9 cellular contexts compared by ENCODE assay signal in genomic region chr5:109656829-109657228, GRCh38. TPM values are rescaled to one million over a fixed set of nuclear protein-coding genes. Genes with fewer than 3 reads are reported as not detected.
DNase-seq lines count a peak whose midpoint lies in the region; ATAC-seq, FAIRE-seq and TF ChIP-seq lines count a peak whose summit lies in the region.
"Had no signal": no experiment of that assay in that cellular context is flagged by ENCODE, and none has a peak within 500 bp of the region (broad histone marks: within the 10 kb centered on the region; RNA-seq: fewer than 3 reads in every experiment).

No MANE protein-coding gene starts in this region.

- 54% methylated on average over 4 of the region's 4 CpGs for WGBS in right lobe of liver (ENCODE audit: insufficient coverage, low coverage, low lambda C conversion rate, missing lambda C conversion rate)
- 37% methylated on average over 4 of the region's 4 CpGs for WGBS in HepG2 (ENCODE audit: low lambda C conversion rate)
- 69% methylated on average over 4 of the region's 4 CpGs for WGBS in esophagus muscularis mucosa

- TF ChIP-seq EP300 in HepG2 (IDR thresholded peaks at IDR 0.05; ENCODE audit: low read depth in 2 of 2, low read length in 2 of 2) (no peak), HepG2 (CRISPR knock-in tag; IDR thresholded peaks at IDR 0.05; ENCODE audit: borderline replicate concordance) (no peak), esophagus muscularis mucosa (IDR thresholded peaks at IDR 0.05) (no peak)

- H3K79me2 ChIP-seq in HepG2 (ENCODE audit: insufficient read depth, low read length): no peaks in the 10 kb centered on the region

- no peak for TF ChIP-seq CTCF in right lobe of liver (IDR thresholded peaks at IDR 0.05)
- no peak for TF ChIP-seq CTCF in HepG2 (CRISPR knock-in tag; IDR thresholded peaks at IDR 0.05)
- no peak for TF ChIP-seq CTCF in omental fat pad (IDR thresholded peaks at IDR 0.05)
- no peak for TF ChIP-seq CTCF in esophagus muscularis mucosa (IDR thresholded peaks at IDR 0.05)

- FAIRE-seq in HepG2 (lab: Jason Lieb, UNC): no peak
- FAIRE-seq: TTC549 had no signal

- no peak overlapping the region for H3K9ac ChIP-seq in HepG2 (ENCODE audit: insufficient read depth, low read depth, low read length)

- POLR2A ChIA-PET in HepG2 (lab: Yijun Ruan, JAX): no interaction called here

- no peak overlapping the region for H3K4me2 ChIP-seq in HepG2 (ENCODE audit: low read depth, low read length)

- DNase-seq in right lobe of liver (peak; percentile 39 to 56 (median 56)), HepG2 (ENCODE audit: low spot score) (no peak), epidermal melanocyte (ENCODE audit: insufficient read length, low spot score) (peak; percentile 22), omental fat pad (ENCODE audit: low spot score) (peak; percentile 24), esophagus muscularis mucosa (ENCODE audit: extremely low spot score) (no peak), ecto neural progenitor cell (ENCODE audit: low spot score) (no peak)
- DNase-seq in activated CD4-positive, alpha-beta T cell treated with anti-CD3 and anti-CD28 coated beads for 48 hours: peak; percentile 61

- no peak overlapping the region for H2AFZ ChIP-seq in HepG2 (ENCODE audit: low read length)

- ATAC-seq in right lobe of liver (peak; percentile 47 to 73 (median 61)), HepG2 (no peak), omental fat pad (ENCODE audit: low FRiP score) (no peak), HG03280 (IDR thresholded peaks at IDR 0.05; ENCODE audit: unreplicated experiment) (no peak)

- no peaks in the 10 kb centered on the region for H4K20me1 ChIP-seq in HepG2 (ENCODE audit: insufficient read depth, low read length)

- BruUV-seq in HepG2 (replicated peaks; lab: Mats Ljungman, UMichigan): no TSS peak

- peaks cover 0 to 10% (median 0%) of the 10 kb centered on the region in 4 donors for H3K4me1 ChIP-seq in right lobe of liver
- H3K4me1 ChIP-seq in HepG2 (ENCODE audit: insufficient read depth, low read length): no peaks in the 10 kb centered on the region
- peaks cover 0 to 10% (median 4%) of the 10 kb centered on the region in 4 donors for H3K4me1 ChIP-seq in esophagus muscularis mucosa

- in situ Hi-C loops in HepG2 (cut with HindIII; ENCODE audit: extremely low pct_ligation_motif_present, low pct_unique_long_range_greater_than_20kb): no loop called here

- no peaks in the 10 kb centered on the region for H3K9me3 ChIP-seq in right lobe of liver
- no peaks in the 10 kb centered on the region for H3K9me3 ChIP-seq in HepG2 (ENCODE audit: low read length)
- H3K9me3 ChIP-seq in esophagus muscularis mucosa: no peaks in the 10 kb centered on the region

- H3K27me3 ChIP-seq in right lobe of liver: no peaks in the 10 kb centered on the region
- no peaks in the 10 kb centered on the region; a peak in 1 of 5 replicates for H3K27me3 ChIP-seq in HepG2 (ENCODE audit: control insufficient read depth in 1 of 2, insufficient read depth in 2 of 2, low read length in 2 of 2)
- H3K27me3 ChIP-seq in esophagus muscularis mucosa: no peaks in the 10 kb centered on the region

- no peak overlapping the region for H3K4me3 ChIP-seq in right lobe of liver
- no peak overlapping the region for H3K4me3 ChIP-seq in HepG2 (replicated peaks in 1 of 3; ENCODE audit: insufficient read depth in 1 of 3, low read depth in 2 of 3, low read length in 3 of 3)
- H3K4me3 ChIP-seq in esophagus muscularis mucosa: no peak overlapping the region

- CTCF ChIA-PET in HepG2 (lab: Yijun Ruan, JAX; ENCODE audit: low intra/inter-chr PET ratio, low total read pairs): no interaction called here

- intact Hi-C loops in right lobe of liver (cut with DNase I) (no loop called here), HepG2 (cut with micrococcal nuclease; ENCODE audit: unreplicated experiment) (no loop called here), esophagus muscularis mucosa (cut with DNase I) (no loop called here)

- no peak for TF ChIP-seq RAD21 in HepG2 (CRISPR knock-in tag; IDR thresholded peaks at IDR 0.05)

- no peaks in the 10 kb centered on the region for H3K36me3 ChIP-seq in right lobe of liver
- H3K36me3 ChIP-seq in HepG2 (replicated peaks in 1 of 2; ENCODE audit: control insufficient read depth in 1 of 2, insufficient read depth in 2 of 2, low read length in 2 of 2): no peaks in the 10 kb centered on the region
- no peaks in the 10 kb centered on the region for H3K36me3 ChIP-seq in esophagus muscularis mucosa

- TF ChIP-seq POLR2A in right lobe of liver (IDR thresholded peaks at IDR 0.05): no peak
- no peak for TF ChIP-seq POLR2A in HepG2 (IDR thresholded peaks at IDR 0.05; ENCODE audit: insufficient read depth in 1 of 2, low read depth in 2 of 2, low read length in 2 of 2)
- no peak for TF ChIP-seq POLR2A in esophagus muscularis mucosa (IDR thresholded peaks at IDR 0.05; ENCODE audit: low read depth)

- H3K27ac ChIP-seq in right lobe of liver: no peak overlapping the region
- no peak overlapping the region for H3K27ac ChIP-seq in HepG2 (ENCODE audit: extremely low read length, insufficient read depth, low read length)
- no peak overlapping the region for H3K27ac ChIP-seq in esophagus muscularis mucosa (replicated peaks in 1 of 4)

TF ChIP-seq in HepG2, 621 proteins besides CTCF, POLR2A, EP300 and RAD21 (continues in another document):
- TF ChIP-seq ELF4 (CRISPR knock-in tag; IDR thresholded peaks at IDR 0.05; ENCODE audit: borderline replicate concordance): no peak
- TF ChIP-seq MEIS2 (CRISPR knock-in tag; IDR thresholded peaks at IDR 0.05): no peak
- no peak for TF ChIP-seq ZBTB49 (CRISPR knock-in tag; IDR thresholded peaks at IDR 0.05; ENCODE audit: borderline replicate concordance)
- TF ChIP-seq RBFOX2 (IDR thresholded peaks at IDR 0.05; ENCODE audit: low read depth, low read length): no peak
- no peak for TF ChIP-seq SRSF9 (IDR thresholded peaks at IDR 0.05; ENCODE audit: borderline replicate concordance, insufficient read depth, low read depth, low read length, poor library complexity, severe bottlenecking)
- no peak for TF ChIP-seq CAMTA2 (CRISPR knock-in tag; IDR thresholded peaks at IDR 0.05; ENCODE audit: borderline replicate concordance)
- TF ChIP-seq YEATS2 (CRISPR knock-in tag; IDR thresholded peaks at IDR 0.05; ENCODE audit: borderline replicate concordance): no peak

RNA-seq across cellular contexts. Expression of gene MAN2A1, which starts 32.9 kb away (rescaled TPM):
- total RNA-seq in right lobe of liver: 10 to 100 TPM; 48.1 to 68.8 (median 61.9) TPM
- total RNA-seq in HepG2 (2016; rRNA removed; fragmentation: Illumina TruSeq; extraction: Trizol): 55.0 and 80.5 TPM in 2 replicates
- 72.2 and 78.9 TPM in 2 replicates for total RNA-seq in HepG2 (2016; cell fraction: cytosol; rRNA removed; fragmentation: Illumina TruSeq; extraction: Trizol; ENCODE audit: low read depth)
- 51.9 and 82.4 TPM in 2 replicates for total RNA-seq in HepG2 (2016; cell fraction: insoluble cytoplasmic fraction; rRNA removed; fragmentation: Illumina TruSeq; extraction: Trizol)
- total RNA-seq in HepG2 (2016; cell fraction: membrane; rRNA removed; fragmentation: Illumina TruSeq; extraction: Trizol): 32.4 and 37.5 TPM in 2 replicates
- 133 and 143 TPM in 2 replicates for total RNA-seq in HepG2 (2016; cell fraction: nucleus; rRNA removed; fragmentation: Illumina TruSeq; extraction: Trizol)
- 56.2 and 58.1 TPM in 2 replicates for polyA plus RNA-seq in HepG2 (2011; rRNA removed)
- 22.6 and 40.2 TPM in 2 replicates for polyA plus RNA-seq in HepG2 (2011; cell fraction: cytosol; rRNA removed)
- polyA plus RNA-seq in HepG2 (2011; cell fraction: nucleus; rRNA removed): 28.0 and 37.9 TPM in 2 replicates
- 76.9 and 89.0 TPM in 2 replicates for polyA plus RNA-seq in HepG2 (2012)
- 1.9 and 2.2 TPM in 2 replicates for polyA plus RNA-seq in HepG2 (2016; cell fraction: cytosol; fragmentation: Illumina TruSeq; extraction: Trizol; ENCODE audit: low read depth)
- polyA plus RNA-seq in HepG2 (2016; cell fraction: insoluble cytoplasmic fraction; fragmentation: Illumina TruSeq; extraction: Trizol; ENCODE audit: low read depth): 28.4 and 30.3 TPM in 2 replicates
- polyA plus RNA-seq in HepG2 (2016; cell fraction: membrane; fragmentation: Illumina TruSeq; extraction: Trizol; ENCODE audit: low read depth): 5.1 and 6.9 TPM in 2 replicates
- 91.6 and 95.2 TPM in 2 replicates for polyA plus RNA-seq in HepG2 (2016; cell fraction: nucleus; fragmentation: Illumina TruSeq; extraction: Trizol; ENCODE audit: insufficient read depth, low read depth)
- polyA minus RNA-seq in HepG2 (2011; rRNA and poly(A)+ RNA removed; ENCODE audit: low replicate concordance): 47.8 and 93.4 TPM in 2 replicates
- 110 and 149 TPM in 2 replicates for polyA minus RNA-seq in HepG2 (2011; cell fraction: cytosol; rRNA and poly(A)+ RNA removed)
- 230 and 293 TPM in 2 replicates for polyA minus RNA-seq in HepG2 (2011; cell fraction: nucleus; rRNA and poly(A)+ RNA removed)
- 10 to 100 TPM; 38.3 to 51.9 (median 46.2) TPM for total RNA-seq in omental fat pad
- 10 to 100 TPM; 22.3 to 29.5 (median 27.4) TPM for total RNA-seq in esophagus muscularis mucosa

Comparison
In these comparisons a context has a peak if more than half of its experiments do, and no peak if none do; other contexts are left out.
1. ATAC-seq: peak in right lobe of liver (4 of 4); none in HepG2 (single experiment), omental fat pad (single experiment) and HG03280 (single experiment).
2. DNase-seq: peak in right lobe of liver (3 of 3), activated CD4-positive, alpha-beta T cell treated with anti-CD3 and anti-CD28 coated beads for 48 hours (single experiment), epidermal melanocyte (single experiment) and omental fat pad (single experiment); none in HepG2 (single experiment), esophagus muscularis mucosa (single experiment) and ecto neural progenitor cell (single experiment).